ENCODE assay signal across 9 cellular contexts in genomic region chr13:41682766-41683165, GRCh38.
"Had no signal": no experiment of that assay in that cellular context is flagged by ENCODE, and none has a peak within 500 bp of the region (broad histone marks: within the 10 kb centered on the region; RNA-seq: fewer than 3 reads in every experiment).

No MANE protein-coding gene starts in this region.

- H3K9me3 Mint-ChIP-seq: IgD-negative memory B cell had no signal

- H3K27ac ChIP-seq: HL-60, KMS-11 had no signal

- ATAC-seq: K562 had no signal

- H3K27ac Mint-ChIP-seq: IgD-negative memory B cell had no signal

- H3K4me3 Mint-ChIP-seq: IgD-negative memory B cell had no signal

- FAIRE-seq: HTR-8/SVneo, K562 had no signal

- H3K9ac ChIP-seq: KMS-11 had no signal

- H3K27me3 Mint-ChIP-seq: IgD-negative memory B cell had no signal

- H3K4me1 Mint-ChIP-seq: IgD-negative memory B cell had no signal

- H3K4me3 ChIP-seq: K562 had no signal

- H3K4me2 ChIP-seq: KMS-11 had no signal

- DNase-seq: IMR-90, Karpas-422, KBM-7, KG1 had no signal
